9 cellular contexts compared by ENCODE assay signal in genomic region chr3:72821170-72821781, GRCh38. TPM values are rescaled to one million over a fixed set of nuclear protein-coding genes. Genes with fewer than 3 reads are reported as not detected.
DNase-seq lines count a peak whose midpoint lies in the region; ATAC-seq and TF ChIP-seq lines count a peak whose summit lies in the region.
"Had no signal": no experiment of that assay in that cellular context is flagged by ENCODE, and none has a peak within 500 bp of the region (broad histone marks: within the 10 kb centered on the region; RNA-seq: fewer than 3 reads in every experiment).

No MANE protein-coding gene starts in this region.

- TF ChIP-seq CTCF in Caco-2 (IDR thresholded peaks at IDR 0.05; ENCODE audit: insufficient read depth in 1 of 2, low read depth in 1 of 2, low read length in 1 of 2, severe bottlenecking in 1 of 2, unreplicated experiment in 1 of 2) (no peak), OCI-LY3 (IDR thresholded peaks at IDR 0.05; ENCODE audit: low read depth, low read length) (no peak), gastroesophageal sphincter (IDR thresholded peaks at IDR 0.05) (no peak), type B pancreatic cell (conservative IDR thresholded peaks at IDR 0.05) (no peak)

- H3K36me3 ChIP-seq in Caco-2 (ENCODE audit: control insufficient read depth, insufficient read depth, low read length) = no peaks in the 10 kb centered on the region
- H3K36me3 ChIP-seq in OCI-LY3 (replicated peaks; ENCODE audit: low read depth, low read length) = peaks cover 2% of the 10 kb centered on the region
- peaks cover 0 to 6% of the 10 kb centered on the region in 2 donors for H3K36me3 ChIP-seq in gastroesophageal sphincter

- H3K27ac ChIP-seq in OCI-LY3 (ENCODE audit: low read length) = no peak overlapping the region
- peak overlapping the region in 1 of 4 donors; percentile 35 for H3K27ac ChIP-seq in gastroesophageal sphincter

- ATAC-seq in GM21717 (IDR thresholded peaks at IDR 0.05; ENCODE audit: unreplicated experiment) (peak; percentile 43), gastroesophageal sphincter (peak; percentile 40)

- H3K4me3 Mint-ChIP-seq in Caco-2 (ENCODE audit: unreplicated experiment) = no peak overlapping the region
- no peak overlapping the region for H3K4me3 Mint-ChIP-seq in type B pancreatic cell
- H3K4me3 Mint-ChIP-seq: brain had no signal

- DNase-seq in Caco-2 (peak; percentile 9 to 38), DMS79 treated with DMSO at 0.1 percent for 48 hours (lab: John Stamatoyannopoulos, UW) (no peak), type B pancreatic cell (ENCODE audit: extremely low spot score, unreplicated experiment) (no peak), iPS-NIHi11 (ENCODE audit: low spot score) (no peak), SIG-M5 treated with dmso at 0.1 percent for 504 hours (lab: John Stamatoyannopoulos, UW; ENCODE audit: unreplicated experiment) (no peak)

- H3K9ac ChIP-seq in OCI-LY3 (ENCODE audit: low read length) = no peak overlapping the region

- H3K4me3 ChIP-seq in Caco-2 (ENCODE audit: low read depth, low read length) (no peak overlapping the region), OCI-LY3 (ENCODE audit: low read length) (no peak overlapping the region), gastroesophageal sphincter (no peak overlapping the region)

- H2AFZ ChIP-seq in OCI-LY3 (ENCODE audit: low read depth, low read length) = no peak overlapping the region

- CTCF ChIA-PET in Caco-2 (lab: Charles Lee) = interaction anchor here (0.6 to 3.0 kb wide), 3 partner anchors 155 to 867 kb away, joined by 3 to 22 read pairs (median 4); no protein-coding TSS in a partner anchor

- no TSS peak for BruUV-seq in Caco-2 (replicated peaks; lab: Mats Ljungman, UMichigan)

- H3K79me2 ChIP-seq in OCI-LY3 (ENCODE audit: low read length) = no peaks in the 10 kb centered on the region

- no peak for TF ChIP-seq EP300 in gastroesophageal sphincter (IDR thresholded peaks at IDR 0.05)

- POLR2A ChIA-PET in Caco-2 (lab: Charles Lee) = no interaction called here

- H3K9me3 Mint-ChIP-seq in Caco-2 (ENCODE audit: unreplicated experiment) (no peaks in the 10 kb centered on the region), type B pancreatic cell (no peaks in the 10 kb centered on the region)
- H3K9me3 Mint-ChIP-seq: brain had no signal

- no peaks in the 10 kb centered on the region for H3K9me3 ChIP-seq in Caco-2
- H3K9me3 ChIP-seq in OCI-LY3 (ENCODE audit: insufficient read depth, low read length) = no peaks in the 10 kb centered on the region
- H3K9me3 ChIP-seq in gastroesophageal sphincter = no peaks in the 10 kb centered on the region

- intact Hi-C loops in Caco-2 (cut with micrococcal nuclease; ENCODE audit: unreplicated experiment) = loop anchor here (10.0 kb wide), 1 partner anchor 546 kb away; no protein-coding TSS in a partner anchor

- H4K20me1 ChIP-seq in OCI-LY3 (ENCODE audit: insufficient read depth, low read length) = peaks cover 21% of the 10 kb centered on the region

- H3K4me1 Mint-ChIP-seq in Caco-2 (ENCODE audit: low read depth, unreplicated experiment) (peaks cover 8% of the 10 kb centered on the region), type B pancreatic cell (ENCODE audit: unreplicated experiment) (peaks cover 18% of the 10 kb centered on the region)

- H3K27me3 Mint-ChIP-seq in Caco-2 (ENCODE audit: insufficient read depth, unreplicated experiment) (no peaks in the 10 kb centered on the region), type B pancreatic cell (no peaks in the 10 kb centered on the region)
- H3K27me3 Mint-ChIP-seq: brain had no signal

- 34 to 62% methylated on average over 8 of the region's 8 CpGs for WGBS in gastroesophageal sphincter (ENCODE audit: low coverage in 1 of 2), 2 donors

- H3K27ac Mint-ChIP-seq in Caco-2 (ENCODE audit: unreplicated experiment) (no peak overlapping the region), type B pancreatic cell (no peak overlapping the region)
- H3K27ac Mint-ChIP-seq: brain had no signal

- H3K36me3 Mint-ChIP-seq in Caco-2 (ENCODE audit: insufficient read depth, unreplicated experiment) (no peaks in the 10 kb centered on the region), type B pancreatic cell (peaks cover under 1% of the 10 kb centered on the region)

- H3K4me1 ChIP-seq in Caco-2 (peaks cover 27% of the 10 kb centered on the region), OCI-LY3 (ENCODE audit: low read length) (peaks cover 62% of the 10 kb centered on the region), gastroesophageal sphincter (peaks cover 14 to 51% (median 22%) of the 10 kb centered on the region in 3 donors)

- H3K27me3 ChIP-seq in Caco-2 (replicated peaks; ENCODE audit: control insufficient read depth, insufficient read depth, low read length) (no peaks in the 10 kb centered on the region), OCI-LY3 (ENCODE audit: low read depth, low read length) (no peaks in the 10 kb centered on the region), gastroesophageal sphincter (no peaks in the 10 kb centered on the region)

- TF ChIP-seq POLR2A in gastroesophageal sphincter (IDR thresholded peaks at IDR 0.05) = no peak

- peak overlapping the region; percentile 42; the same call in 1 of the 2 replicates for H3K4me2 ChIP-seq in OCI-LY3 (ENCODE audit: low read length)

RNA-seq across cellular contexts. Expression of gene SHQ1, which starts 27.0 kb away (rescaled TPM):
- total RNA-seq in Caco-2 (2022) = 18.8 and 20.2 TPM in 2 replicates
- 10 to 100 TPM in 2 of 4 donors, 1 to 10 TPM in 2; 7.0 to 17.1 (median 11.2) TPM for total RNA-seq in gastroesophageal sphincter
- 22.9 and 23.7 TPM in 2 replicates for total RNA-seq in type B pancreatic cell (ENCODE audit: low replicate concordance)

Comparison
In these comparisons a context has a peak if more than half of its experiments do, and no peak if none do; other contexts are left out.
1. DNase-seq: peak in Caco-2 (2 of 2); none in DMS79 treated with DMSO at 0.1 percent for 48 hours (single experiment), type B pancreatic cell (single experiment), iPS-NIHi11 (single experiment) and SIG-M5 treated with dmso at 0.1 percent for 504 hours (single experiment).